1 cellular context compared by ENCODE assay signal in the genomic region with DNA sequence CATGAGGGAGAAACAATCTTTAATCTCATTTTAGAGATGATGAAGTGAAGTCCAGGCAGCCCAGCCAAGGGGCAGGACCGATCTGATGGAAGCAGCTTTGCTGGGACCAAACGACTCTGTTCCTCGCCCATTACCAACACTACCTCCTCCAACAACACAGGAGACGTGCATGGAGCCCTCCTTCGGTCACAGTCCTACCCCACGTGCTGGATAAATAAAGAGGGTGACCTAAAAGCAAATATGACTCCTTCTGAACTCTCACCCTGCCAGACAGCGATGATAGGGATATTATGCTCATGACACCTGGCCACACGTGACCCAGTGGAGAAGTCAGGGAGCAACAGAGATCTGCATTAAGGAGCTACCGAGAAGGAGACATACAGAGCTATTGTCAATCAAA.
A peak's percentile ranks its signal among the peaks of the same experiment; 100 is the strongest.
TF ChIP-seq lines count a peak whose summit lies in the region.

No MANE protein-coding gene starts in this region.

TF ChIP-seq in K562, 482 proteins besides CTCF, POLR2A, EP300 and RAD21:
- TF ChIP-seq GTF2A2 (tag; IDR thresholded peaks at IDR 0.05) (no peak), PHTF2 (CRISPR knock-in tag; IDR thresholded peaks at IDR 0.05) (no peak), TEAD4 (IDR thresholded peaks at IDR 0.05; ENCODE audit: low read length) (no peak), TEAD4 (CRISPR knock-in tag; IDR thresholded peaks at IDR 0.05; ENCODE audit: borderline replicate concordance) (no peak), NRF1 (conservative IDR thresholded peaks at IDR 0.05 in 1 of 2, IDR thresholded peaks at IDR 0.05 in 1 of 2) (0 out of 4 replicates have a peak, but pooled peaks have one; percentile 0 to 1), BHLHE40 (IDR thresholded peaks at IDR 0.05; ENCODE audit: low read length) (peak; percentile 41), CHD4 (IDR thresholded peaks at IDR 0.05; ENCODE audit: insufficient read depth, insufficient replicate concordance, low read depth, low read length, poor library complexity, severe bottlenecking) (no peak), PHB2 (IDR thresholded peaks at IDR 0.05; ENCODE audit: low read depth) (no peak)
- TF ChIP-seq, protein P1, sequence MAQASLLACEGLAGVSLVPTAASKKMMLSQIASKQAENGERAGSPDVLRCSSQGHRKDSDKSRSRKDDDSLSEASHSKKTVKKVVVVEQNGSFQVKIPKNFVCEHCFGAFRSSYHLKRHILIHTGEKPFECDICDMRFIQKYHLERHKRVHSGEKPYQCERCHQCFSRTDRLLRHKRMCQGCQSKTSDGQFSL (CRISPR knock-in tag; IDR thresholded peaks at IDR 0.05), result no peak
- TF ChIP-seq, protein P1 (tag; IDR thresholded peaks at IDR 0.05), result no peak
- TF ChIP-seq, protein P2, sequence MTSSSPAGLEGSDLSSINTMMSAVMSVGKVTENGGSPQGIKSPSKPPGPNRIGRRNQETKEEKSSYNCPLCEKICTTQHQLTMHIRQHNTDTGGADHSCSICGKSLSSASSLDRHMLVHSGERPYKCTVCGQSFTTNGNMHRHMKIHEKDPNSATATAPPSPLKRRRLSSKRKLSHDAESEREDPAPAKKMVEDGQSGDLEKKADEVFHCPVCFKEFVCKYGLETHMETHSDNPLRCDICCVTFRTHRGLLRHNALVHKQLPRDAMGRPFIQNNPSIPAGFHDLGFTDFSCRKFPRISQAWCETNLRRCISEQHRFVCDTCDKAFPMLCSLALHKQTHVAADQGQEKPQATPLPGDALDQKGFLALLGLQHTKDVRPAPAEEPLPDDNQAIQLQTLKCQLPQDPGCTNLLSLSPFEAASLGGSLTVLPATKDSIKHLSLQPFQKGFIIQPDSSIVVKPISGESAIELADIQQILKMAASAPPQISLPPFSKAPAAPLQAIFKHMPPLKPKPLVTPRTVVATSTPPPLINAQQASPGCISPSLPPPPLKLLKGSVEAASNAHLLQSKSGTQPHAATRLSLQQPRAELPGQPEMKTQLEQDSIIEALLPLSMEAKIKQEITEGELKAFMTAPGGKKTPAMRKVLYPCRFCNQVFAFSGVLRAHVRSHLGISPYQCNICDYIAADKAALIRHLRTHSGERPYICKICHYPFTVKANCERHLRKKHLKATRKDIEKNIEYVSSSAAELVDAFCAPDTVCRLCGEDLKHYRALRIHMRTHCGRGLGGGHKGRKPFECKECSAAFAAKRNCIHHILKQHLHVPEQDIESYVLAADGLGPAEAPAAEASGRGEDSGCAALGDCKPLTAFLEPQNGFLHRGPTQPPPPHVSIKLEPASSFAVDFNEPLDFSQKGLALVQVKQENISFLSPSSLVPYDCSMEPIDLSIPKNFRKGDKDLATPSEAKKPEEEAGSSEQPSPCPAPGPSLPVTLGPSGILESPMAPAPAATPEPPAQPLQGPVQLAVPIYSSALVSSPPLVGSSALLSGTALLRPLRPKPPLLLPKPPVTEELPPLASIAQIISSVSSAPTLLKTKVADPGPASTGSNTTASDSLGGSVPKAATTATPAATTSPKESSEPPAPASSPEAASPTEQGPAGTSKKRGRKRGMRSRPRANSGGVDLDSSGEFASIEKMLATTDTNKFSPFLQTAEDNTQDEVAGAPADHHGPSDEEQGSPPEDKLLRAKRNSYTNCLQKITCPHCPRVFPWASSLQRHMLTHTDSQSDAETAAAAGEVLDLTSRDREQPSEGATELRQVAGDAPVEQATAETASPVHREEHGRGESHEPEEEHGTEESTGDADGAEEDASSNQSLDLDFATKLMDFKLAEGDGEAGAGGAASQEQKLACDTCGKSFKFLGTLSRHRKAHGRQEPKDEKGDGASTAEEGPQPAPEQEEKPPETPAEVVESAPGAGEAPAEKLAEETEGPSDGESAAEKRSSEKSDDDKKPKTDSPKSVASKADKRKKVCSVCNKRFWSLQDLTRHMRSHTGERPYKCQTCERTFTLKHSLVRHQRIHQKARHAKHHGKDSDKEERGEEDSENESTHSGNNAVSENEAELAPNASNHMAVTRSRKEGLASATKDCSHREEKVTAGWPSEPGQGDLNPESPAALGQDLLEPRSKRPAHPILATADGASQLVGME (CRISPR knock-in tag; IDR thresholded peaks at IDR 0.05), result no peak
- TF ChIP-seq, protein P3, sequence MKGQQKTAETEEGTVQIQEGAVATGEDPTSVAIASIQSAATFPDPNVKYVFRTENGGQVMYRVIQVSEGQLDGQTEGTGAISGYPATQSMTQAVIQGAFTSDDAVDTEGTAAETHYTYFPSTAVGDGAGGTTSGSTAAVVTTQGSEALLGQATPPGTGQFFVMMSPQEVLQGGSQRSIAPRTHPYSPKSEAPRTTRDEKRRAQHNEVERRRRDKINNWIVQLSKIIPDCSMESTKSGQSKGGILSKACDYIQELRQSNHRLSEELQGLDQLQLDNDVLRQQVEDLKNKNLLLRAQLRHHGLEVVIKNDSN (CRISPR knock-in tag; IDR thresholded peaks at IDR 0.05), result peak; percentile 55
- TF ChIP-seq, protein P4, sequence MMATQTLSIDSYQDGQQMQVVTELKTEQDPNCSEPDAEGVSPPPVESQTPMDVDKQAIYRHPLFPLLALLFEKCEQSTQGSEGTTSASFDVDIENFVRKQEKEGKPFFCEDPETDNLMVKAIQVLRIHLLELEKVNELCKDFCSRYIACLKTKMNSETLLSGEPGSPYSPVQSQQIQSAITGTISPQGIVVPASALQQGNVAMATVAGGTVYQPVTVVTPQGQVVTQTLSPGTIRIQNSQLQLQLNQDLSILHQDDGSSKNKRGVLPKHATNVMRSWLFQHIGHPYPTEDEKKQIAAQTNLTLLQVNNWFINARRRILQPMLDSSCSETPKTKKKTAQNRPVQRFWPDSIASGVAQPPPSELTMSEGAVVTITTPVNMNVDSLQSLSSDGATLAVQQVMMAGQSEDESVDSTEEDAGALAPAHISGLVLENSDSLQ (IDR thresholded peaks at IDR 0.05), result 0 out of 2 replicates have a peak, but pooled peaks have one; percentile 12
- TF ChIP-seq, protein P5, sequence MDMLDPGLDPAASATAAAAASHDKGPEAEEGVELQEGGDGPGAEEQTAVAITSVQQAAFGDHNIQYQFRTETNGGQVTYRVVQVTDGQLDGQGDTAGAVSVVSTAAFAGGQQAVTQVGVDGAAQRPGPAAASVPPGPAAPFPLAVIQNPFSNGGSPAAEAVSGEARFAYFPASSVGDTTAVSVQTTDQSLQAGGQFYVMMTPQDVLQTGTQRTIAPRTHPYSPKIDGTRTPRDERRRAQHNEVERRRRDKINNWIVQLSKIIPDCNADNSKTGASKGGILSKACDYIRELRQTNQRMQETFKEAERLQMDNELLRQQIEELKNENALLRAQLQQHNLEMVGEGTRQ (CRISPR knock-in tag; IDR thresholded peaks at IDR 0.05), result peak; percentile 56
